Comparison of ENCODE assay signal across 7 cellular contexts in genomic region chr21:39016740-39017315, GRCh38.
A peak's percentile ranks its signal among the peaks of the same experiment; 100 is the strongest.
DNase-seq lines count a peak whose midpoint lies in the region; ATAC-seq lines count a peak whose summit lies in the region.

No MANE protein-coding gene starts in this region.

- H3K36me3 ChIP-seq in effector memory CD4-positive, alpha-beta T cell (ENCODE audit: control insufficient read depth, insufficient read depth, low read length) = no peaks in the 10 kb centered on the region
- no peaks in the 10 kb centered on the region for H3K36me3 ChIP-seq in CD8-positive, alpha-beta memory T cell (ENCODE audit: insufficient read depth, low read length)

- H3K27me3 ChIP-seq in effector memory CD4-positive, alpha-beta T cell (replicated peaks; ENCODE audit: control insufficient read depth, insufficient read depth, low read length, poor library complexity, severe bottlenecking) = no peaks in the 10 kb centered on the region
- H3K27me3 ChIP-seq in CD8-positive, alpha-beta memory T cell (ENCODE audit: insufficient read depth, low read length, poor library complexity, severe bottlenecking) = no peaks in the 10 kb centered on the region

- peaks cover 27 to 37% of the 10 kb centered on the region in 2 donors for H3K27me3 Mint-ChIP-seq in stimulated activated naive B cell treated with anti-CD40 and anti-IgM and Interleukin-4, amounts not matched to agents 10 μg/mL and 1 μg/mL and 100 μg/mL, for 72 hours
- peaks cover 0 to 19% of the 10 kb centered on the region in 2 donors for H3K27me3 Mint-ChIP-seq in CD8-positive, alpha-beta memory T cell

- no peak overlapping the region for H3K4me3 ChIP-seq in effector memory CD4-positive, alpha-beta T cell (ENCODE audit: insufficient read depth, low read depth, low read length, poor library complexity, severe bottlenecking)
- no peak overlapping the region for H3K4me3 ChIP-seq in CD8-positive, alpha-beta memory T cell (ENCODE audit: low read length)

- H3K9me3 ChIP-seq in effector memory CD4-positive, alpha-beta T cell (ENCODE audit: control insufficient read depth, low read length) = no peaks in the 10 kb centered on the region
- no peaks in the 10 kb centered on the region for H3K9me3 ChIP-seq in CD8-positive, alpha-beta memory T cell (ENCODE audit: low read length)

- no peaks in the 10 kb centered on the region for H3K4me1 ChIP-seq in effector memory CD4-positive, alpha-beta T cell (ENCODE audit: control insufficient read depth, insufficient read depth, low read length, poor library complexity, severe bottlenecking)
- H3K4me1 ChIP-seq in CD8-positive, alpha-beta memory T cell (ENCODE audit: insufficient read depth, low read length) = no peaks in the 10 kb centered on the region

- H3K36me3 Mint-ChIP-seq in stimulated activated naive B cell treated with anti-CD40 and anti-IgM and Interleukin-4, amounts not matched to agents 10 μg/mL and 1 μg/mL and 100 μg/mL, for 72 hours = peaks cover 0 to 1% of the 10 kb centered on the region in 2 donors
- no peaks in the 10 kb centered on the region for H3K36me3 Mint-ChIP-seq in CD8-positive, alpha-beta memory T cell

- H3K27ac Mint-ChIP-seq in stimulated activated naive B cell treated with anti-CD40 and anti-IgM and Interleukin-4, amounts not matched to agents 10 μg/mL and 1 μg/mL and 100 μg/mL, for 72 hours = no peak overlapping the region
- H3K27ac Mint-ChIP-seq in CD8-positive, alpha-beta memory T cell = no peak overlapping the region

- H3K9me3 Mint-ChIP-seq in stimulated activated naive B cell treated with anti-CD40 and anti-IgM and Interleukin-4, amounts not matched to agents 10 μg/mL and 1 μg/mL and 100 μg/mL, for 72 hours = no peaks in the 10 kb centered on the region
- no peaks in the 10 kb centered on the region for H3K9me3 Mint-ChIP-seq in CD8-positive, alpha-beta memory T cell

- ATAC-seq in GM19035 (IDR thresholded peaks at IDR 0.05; ENCODE audit: unreplicated experiment) = peak; percentile 84
- peak; percentile 95 for ATAC-seq in HG02943 (IDR thresholded peaks at IDR 0.05; ENCODE audit: low read depth, unreplicated experiment)
- peak; percentile 99 to 100 for ATAC-seq in stimulated activated naive B cell treated with anti-CD40 and anti-IgM and Interleukin-4, amounts not matched to agents 10 μg/mL and 1 μg/mL and 100 μg/mL, for 72 hours (replicated peaks)

- DNase-seq in OCI-M1 (lab: John Stamatoyannopoulos, UW) (peak; percentile 86), HUDEP-2 (lab: John Stamatoyannopoulos, UW; ENCODE audit: unreplicated experiment in 76 of 76) (no peak)
- peak; percentile 56 for DNase-seq in stimulated activated naive B cell treated with anti-CD40 and anti-IgM and Interleukin-4, amounts not matched to agents 10 μg/mL and 1 μg/mL and 100 μg/mL, for 72 hours
- no peak for DNase-seq in effector memory CD4-positive, alpha-beta T cell
- DNase-seq in CD8-positive, alpha-beta memory T cell = no peak

- H3K27ac ChIP-seq in effector memory CD4-positive, alpha-beta T cell (ENCODE audit: insufficient read depth, low read length, poor library complexity, severe bottlenecking) = no peak overlapping the region
- no peak overlapping the region for H3K27ac ChIP-seq in CD8-positive, alpha-beta memory T cell (ENCODE audit: low read depth, low read length)

- peaks cover 5 to 11% of the 10 kb centered on the region in 2 donors for H3K4me1 Mint-ChIP-seq in stimulated activated naive B cell treated with anti-CD40 and anti-IgM and Interleukin-4, amounts not matched to agents 10 μg/mL and 1 μg/mL and 100 μg/mL, for 72 hours
- no peaks in the 10 kb centered on the region for H3K4me1 Mint-ChIP-seq in CD8-positive, alpha-beta memory T cell

- no peak overlapping the region for H3K4me3 Mint-ChIP-seq in stimulated activated naive B cell treated with anti-CD40 and anti-IgM and Interleukin-4, amounts not matched to agents 10 μg/mL and 1 μg/mL and 100 μg/mL, for 72 hours
- H3K4me3 Mint-ChIP-seq in CD8-positive, alpha-beta memory T cell = no peak overlapping the region

- POLR2A ChIA-PET in CD8-positive, alpha-beta memory T cell (lab: Charles Lee) = no interaction called here

- CTCF ChIA-PET in CD8-positive, alpha-beta memory T cell (lab: Charles Lee) = no interaction called here

Comparison
In these comparisons a context has a peak if more than half of its experiments do, and no peak if none do; other contexts are left out.
1. DNase-seq: peak in OCI-M1 (single experiment) and stimulated activated naive B cell treated with anti-CD40 and anti-IgM and Interleukin-4, amounts not matched to agents 10 μg/mL and 1 μg/mL and 100 μg/mL, for 72 hours (single experiment); none in effector memory CD4-positive, alpha-beta T cell (0 of 3), CD8-positive, alpha-beta memory T cell (0 of 5) and HUDEP-2 (0 of 76).
2. Peak in every context shown above with its lines, with median percentiles within 50 percentile points of each other: ATAC-seq.